Comparison of ENCODE assay signal across 10 cellular contexts in the genomic region with DNA sequence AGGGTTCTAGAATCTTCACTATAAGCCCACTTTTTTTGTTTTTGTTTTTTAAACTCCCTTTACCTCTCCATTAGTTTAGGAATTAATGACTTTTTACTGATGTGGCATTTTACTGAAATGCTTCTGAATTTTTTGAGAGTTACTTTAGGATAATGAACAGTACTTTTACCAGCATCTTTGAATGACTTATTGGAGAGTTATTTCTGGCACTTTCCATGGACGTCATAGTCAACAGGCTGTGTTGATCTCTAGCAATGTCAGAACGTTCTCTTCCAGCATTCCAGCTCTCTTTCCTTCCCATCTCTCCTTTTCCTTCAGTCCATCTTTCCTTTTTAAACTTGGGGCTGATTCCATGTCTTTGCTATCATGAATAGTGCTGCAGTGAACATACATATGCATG. TPM values are rescaled to one million over a fixed set of nuclear protein-coding genes. Genes with fewer than 3 reads are reported as not detected.
DNase-seq lines count a peak whose midpoint lies in the region; FAIRE-seq and TF ChIP-seq lines count a peak whose summit lies in the region.
"Had no signal": no experiment of that assay in that cellular context is flagged by ENCODE, and none has a peak within 500 bp of the region (broad histone marks: within the 10 kb centered on the region; RNA-seq: fewer than 3 reads in every experiment).

No MANE protein-coding gene starts in this region.

- no peaks in the 10 kb centered on the region for H3K27me3 Mint-ChIP-seq in dendritic cell treated with granulocyte-macrophage colony-stimulating factor and Interleukin-4, amounts not matched to agents 40 ng/mL and 50 ng/mL, for 4 days
- H3K27me3 Mint-ChIP-seq: naive thymus-derived CD4-positive, alpha-beta T cell had no signal

- peak; percentile 84 for TF ChIP-seq EP300 in transverse colon (IDR thresholded peaks at IDR 0.05; ENCODE audit: low read depth)

- no peak overlapping the region for H2BK12ac ChIP-seq in mesenchymal stem cell (ENCODE audit: low read length in 2 of 2)

- no peak overlapping the region for H3K4me2 ChIP-seq in mesenchymal stem cell (ENCODE audit: low read length, poor library complexity, severe bottlenecking)

- H3K27ac ChIP-seq in mesenchymal stem cell (ENCODE audit: low read length, poor library complexity, severe bottlenecking), result no peak overlapping the region
- peak overlapping the region; percentile 54 to 66 (median 62) for H3K27ac ChIP-seq in transverse colon

- FAIRE-seq in HTR-8/SVneo (lab: Jason Lieb, UNC), result no peak

- H3K18ac ChIP-seq in mesenchymal stem cell (ENCODE audit: low read depth in 1 of 2, low read length in 2 of 2), result no peak overlapping the region

- TF ChIP-seq CTCF in transverse colon (IDR thresholded peaks at IDR 0.05), result no peak

- peaks cover 0 to 12% of the 10 kb centered on the region in 2 experiments for H3K36me3 ChIP-seq in mesenchymal stem cell (ENCODE audit: control insufficient read depth in 1 of 2, insufficient read depth in 2 of 2, low read depth in 1 of 2, low read length in 2 of 2)
- peaks cover 0 to 5% (median 0%) of the 10 kb centered on the region in 4 donors for H3K36me3 ChIP-seq in transverse colon

- no peak overlapping the region for H2BK120ac ChIP-seq in mesenchymal stem cell (ENCODE audit: low read depth, low read length)

- DNase-seq in HTR-8/SVneo (ENCODE audit: insufficient read length, low spot score) (peak; percentile 28), mesenchymal stem cell (peak; percentile 88), transverse colon (no peak), NCI-H69 (lab: John Stamatoyannopoulos, UW) (no peak), SHP77 treated with DMSO at 0.1 percent for 48 hours (lab: John Stamatoyannopoulos, UW) (no peak), NCI-H128 (lab: John Stamatoyannopoulos, UW; ENCODE audit: unreplicated experiment) (no peak)
- no peak for DNase-seq in activated CD4-positive, alpha-beta T cell treated with anti-CD3 and anti-CD28 coated beads for 1 hour
- DNase-seq: activated naive CD4-positive, alpha-beta T cell treated with anti-CD3 and anti-CD28 coated beads, Interleukin-2, amount 50 U/mL, for 16 hours; naive thymus-derived CD4-positive, alpha-beta T cell had no signal

- H3K4me1 ChIP-seq in mesenchymal stem cell (ENCODE audit: control insufficient read depth, insufficient read depth, low read depth, low read length), result peaks cover 3% of the 10 kb centered on the region
- peaks cover 0 to 27% (median 3%) of the 10 kb centered on the region in 4 donors for H3K4me1 ChIP-seq in transverse colon

- H3K14ac ChIP-seq in mesenchymal stem cell (ENCODE audit: low read length in 2 of 2), result no peak overlapping the region

- H4K91ac ChIP-seq in mesenchymal stem cell (ENCODE audit: low read length), result no peak overlapping the region

- H3K9ac ChIP-seq in mesenchymal stem cell (ENCODE audit: low read length), result peak overlapping the region; percentile 63

- H3K27ac Mint-ChIP-seq in dendritic cell treated with granulocyte-macrophage colony-stimulating factor and Interleukin-4, amounts not matched to agents 40 ng/mL and 50 ng/mL, for 4 days, result peak overlapping the region; percentile 76

- H3K4me3 Mint-ChIP-seq in dendritic cell treated with granulocyte-macrophage colony-stimulating factor and Interleukin-4, amounts not matched to agents 40 ng/mL and 50 ng/mL, for 4 days, result no peak overlapping the region
- H3K4me3 Mint-ChIP-seq: naive thymus-derived CD4-positive, alpha-beta T cell had no signal

- no peak for TF ChIP-seq POLR2A in transverse colon (IDR thresholded peaks at IDR 0.05)

- H2BK15ac ChIP-seq in mesenchymal stem cell (ENCODE audit: low read depth, poor library complexity, severe bottlenecking), result no peak overlapping the region

- H4K8ac ChIP-seq in mesenchymal stem cell (ENCODE audit: low read length), result no peak overlapping the region

- no peaks in the 10 kb centered on the region for H3K9me3 ChIP-seq in mesenchymal stem cell (ENCODE audit: control insufficient read depth, low read length)
- no peaks in the 10 kb centered on the region for H3K9me3 ChIP-seq in transverse colon

- in situ Hi-C loops in transverse colon (cut with MboI; ENCODE audit: low pct_ligation_motif_present in 1 of 4, low pct_unique_long_range_greater_than_20kb in 1 of 4, low sequenced_read_pairs in 3 of 4), result no loop called here

- H3K79me1 ChIP-seq in mesenchymal stem cell (replicated peaks; ENCODE audit: low read length, poor library complexity, severe bottlenecking), result peaks cover 2% of the 10 kb centered on the region

- H2AK5ac ChIP-seq in mesenchymal stem cell (ENCODE audit: low read length, severe bottlenecking), result no peak overlapping the region

- no peak overlapping the region for H2BK5ac ChIP-seq in mesenchymal stem cell (ENCODE audit: low read depth, low read length, poor library complexity, severe bottlenecking)

- no peak overlapping the region for H3K23ac ChIP-seq in mesenchymal stem cell (ENCODE audit: low read length in 2 of 2)

- H3K27me3 ChIP-seq in mesenchymal stem cell (ENCODE audit: control insufficient read depth in 1 of 2, insufficient read depth in 1 of 2, low read length in 2 of 2), result no peaks in the 10 kb centered on the region
- H3K27me3 ChIP-seq in transverse colon, result no peaks in the 10 kb centered on the region

- H3K4ac ChIP-seq in mesenchymal stem cell (ENCODE audit: low read depth in 1 of 2, low read length in 2 of 2), result no peak overlapping the region

- H3K4me1 Mint-ChIP-seq in dendritic cell treated with granulocyte-macrophage colony-stimulating factor and Interleukin-4, amounts not matched to agents 40 ng/mL and 50 ng/mL, for 4 days (ENCODE audit: low read depth), result peaks cover 24% of the 10 kb centered on the region
- H3K4me1 Mint-ChIP-seq: naive thymus-derived CD4-positive, alpha-beta T cell had no signal

- H3K9me3 Mint-ChIP-seq in dendritic cell treated with granulocyte-macrophage colony-stimulating factor and Interleukin-4, amounts not matched to agents 40 ng/mL and 50 ng/mL, for 4 days, result no peaks in the 10 kb centered on the region

- no peak overlapping the region for H2AFZ ChIP-seq in mesenchymal stem cell (ENCODE audit: low read depth, low read length)

- WGBS in mesenchymal stem cell, result 0% methylated on average over 2 of the region's 2 CpGs
- 37 to 67% methylated on average over 2 of the region's 2 CpGs for WGBS in transverse colon (ENCODE audit: low coverage in 1 of 2), 2 donors

- H3K4me3 ChIP-seq in mesenchymal stem cell (ENCODE audit: insufficient read depth in 1 of 2, low read depth in 1 of 2, low read length in 2 of 2) (no peak overlapping the region), transverse colon (no peak overlapping the region)

- intact Hi-C loops in dendritic cell treated with granulocyte-macrophage colony-stimulating factor and Interleukin-4, amounts not matched to agents 40 ng/mL and 50 ng/mL, for 4 days (cut with micrococcal nuclease), result no loop called here
- intact Hi-C loops in transverse colon (cut with DNase I; ENCODE audit: low total_unique reads), result no loop called here

- peaks cover 17% of the 10 kb centered on the region for H3K36me3 Mint-ChIP-seq in dendritic cell treated with granulocyte-macrophage colony-stimulating factor and Interleukin-4, amounts not matched to agents 40 ng/mL and 50 ng/mL, for 4 days (ENCODE audit: low read depth)

RNA-seq across cellular contexts. Expression of a gene that starts 48.5 kb away (rescaled TPM):
- polyA plus RNA-seq in mesenchymal stem cell (2013, experiment 1 of 2), result 212 TPM
- polyA plus RNA-seq in mesenchymal stem cell (2013, experiment 2 of 2), result 219 TPM
- 100 to 1,000 TPM in 1 of 4 donors, 10 to 100 TPM in 3; 52.4 to 107 (median 65.0) TPM for total RNA-seq in transverse colon

Comparison
In these comparisons a context has a peak if more than half of its experiments do, and no peak if none do; other contexts are left out.
1. DNase-seq: peak in HTR-8/SVneo (single experiment) and mesenchymal stem cell (single experiment); none in transverse colon (single experiment), NCI-H69 (single experiment), SHP77 treated with DMSO at 0.1 percent for 48 hours (single experiment), activated CD4-positive, alpha-beta T cell treated with anti-CD3 and anti-CD28 coated beads for 1 hour (single experiment) and NCI-H128 (single experiment).